14 cellular contexts compared by ENCODE assay signal in the genomic region with DNA sequence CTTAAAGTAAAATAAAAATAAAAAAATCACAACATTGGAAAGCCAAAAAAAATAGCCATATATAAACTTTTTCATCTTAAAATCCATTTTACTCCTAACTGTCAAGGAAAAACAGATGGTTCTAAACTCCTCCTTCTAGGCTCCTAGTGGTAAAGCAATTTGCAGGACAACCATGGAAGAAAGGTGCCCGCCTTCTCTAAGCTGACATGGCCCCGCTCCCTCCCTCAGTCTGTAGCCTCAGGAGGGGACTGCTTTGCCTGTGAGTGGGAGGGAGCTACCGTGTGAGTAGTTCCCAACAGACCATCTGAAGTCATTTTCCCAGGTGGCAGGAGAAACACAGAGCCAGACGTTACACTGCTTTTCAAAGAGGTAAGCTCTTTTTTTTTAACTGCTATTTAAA.
A peak's percentile ranks its signal among the peaks of the same experiment; 100 is the strongest.
DNase-seq lines count a peak whose midpoint lies in the region; ATAC-seq and TF ChIP-seq lines count a peak whose summit lies in the region.
"Had no signal": no experiment of that assay in that cellular context is flagged by ENCODE, and none has a peak within 500 bp of the region (broad histone marks: within the 10 kb centered on the region; RNA-seq: fewer than 3 reads in every experiment).

No MANE protein-coding gene starts in this region.

- no peaks in the 10 kb centered on the region; the same call in 2 of the 3 replicates for H3K36me3 Mint-ChIP-seq in GM23338 (ENCODE audit: low read depth)
- H3K36me3 Mint-ChIP-seq in nephron progenitor cell (ENCODE audit: low read depth), result no peaks in the 10 kb centered on the region
- H3K36me3 Mint-ChIP-seq: CD14-positive monocyte; CD8-positive, alpha-beta T cell had no signal

- H2AFZ ChIP-seq in GM23338 (peak overlapping the region; percentile 21; the same call in 1 of the 2 replicates), OCI-LY7 (ENCODE audit: low read length) (peak overlapping the region; percentile 61)

- DNase-seq in GM23338 (ENCODE audit: low spot score), result no peak
- DNase-seq in OCI-LY7 (ENCODE audit: low spot score), result no peak
- DNase-seq in nephron progenitor cell, result no peak
- DNase-seq in HAP-1 (ENCODE audit: low spot score in 2 of 2), result no peak
- DNase-seq in gastrocnemius medialis, result no peak
- DNase-seq in GM20000 (ENCODE audit: low spot score), result no peak
- DNase-seq: CD8-positive, alpha-beta T cell; COR-L47; DMS153; DMS79 treated with DMSO at 0.1 percent for 48 hours; EL had no signal

- no peaks in the 10 kb centered on the region for H3K9me2 ChIP-seq in GM23338 (ENCODE audit: insufficient read depth)
- no peaks in the 10 kb centered on the region for H3K9me2 ChIP-seq in OCI-LY7 (ENCODE audit: insufficient read depth, low read length)

- TF ChIP-seq POLR2A in gastrocnemius medialis (IDR thresholded peaks at IDR 0.05), result no peak

- H3F3A ChIP-seq in GM23338 (replicated peaks; ENCODE audit: low read depth), result no peaks in the 10 kb centered on the region

- POLR2A ChIA-PET in OCI-LY7 (lab: Charles Lee), result interaction anchor here (0.8 kb wide), 1 partner anchor 46 kb away, joined by 3 read pairs; no protein-coding TSS in a partner anchor

- in situ Hi-C loops in HAP-1 (cut with MboI; ENCODE audit: low sequenced_read_pairs), result loop anchor here (25.0 kb wide), 1 partner anchor 323 kb away; no protein-coding TSS in a partner anchor
- in situ Hi-C loops in gastrocnemius medialis (cut with MboI; ENCODE audit: low sequenced_read_pairs in 4 of 4), result no loop called here

- no peak overlapping the region for H3K4me2 ChIP-seq in GM23338
- H3K4me2 ChIP-seq in OCI-LY7 (ENCODE audit: low read length), result no peak overlapping the region

- H3K4me1 Mint-ChIP-seq in GM23338 (peaks cover 5% of the 10 kb centered on the region; the same call in 2 of the 3 replicates), nephron progenitor cell (peaks cover 18% of the 10 kb centered on the region)
- H3K4me1 Mint-ChIP-seq: B cell, CD14-positive monocyte had no signal

- H3K4me1 ChIP-seq in GM23338 (ENCODE audit: insufficient read depth), result peaks cover 2% of the 10 kb centered on the region
- H3K4me1 ChIP-seq in OCI-LY7 (ENCODE audit: insufficient read depth, low read length, poor library complexity, severe bottlenecking), result peaks cover 8% of the 10 kb centered on the region
- H3K4me1 ChIP-seq in HAP-1, result peaks cover 1% of the 10 kb centered on the region
- H3K4me1 ChIP-seq in gastrocnemius medialis, result no peaks in the 10 kb centered on the region

- no peaks in the 10 kb centered on the region for H3K36me3 ChIP-seq in GM23338 (ENCODE audit: insufficient read depth)
- H3K36me3 ChIP-seq in OCI-LY7 (ENCODE audit: insufficient read depth, low read length), result no peaks in the 10 kb centered on the region
- H3K36me3 ChIP-seq in HAP-1 (replicated peaks), result no peaks in the 10 kb centered on the region
- H3K36me3 ChIP-seq in gastrocnemius medialis, result no peaks in the 10 kb centered on the region

- intact Hi-C loops in OCI-LY7 (cut with micrococcal nuclease; ENCODE audit: unreplicated experiment), result no loop called here
- intact Hi-C loops in gastrocnemius medialis (cut with DNase I; ENCODE audit: low total_unique reads), result no loop called here

- H3K9me3 Mint-ChIP-seq in GM23338, result peaks cover 3% of the 10 kb centered on the region; the same call in 1 of the 3 replicates
- H3K9me3 Mint-ChIP-seq in nephron progenitor cell, result peaks cover 4% of the 10 kb centered on the region

- no peak overlapping the region for H3K27ac ChIP-seq in GM23338 (ENCODE audit: low read depth)
- no peak overlapping the region for H3K27ac ChIP-seq in OCI-LY7 (ENCODE audit: low read depth, low read length, poor library complexity, severe bottlenecking)
- no peak overlapping the region for H3K27ac ChIP-seq in gastrocnemius medialis

- TF ChIP-seq CTCF in GM23338 (conservative IDR thresholded peaks at IDR 0.05; ENCODE audit: low read depth in 2 of 2) (no peak), OCI-LY7 (conservative IDR thresholded peaks at IDR 0.05; ENCODE audit: low read length) (no peak), nephron progenitor cell (IDR thresholded peaks at IDR 0.05) (no peak), gastrocnemius medialis (IDR thresholded peaks at IDR 0.05 in 4 of 5, conservative IDR thresholded peaks at IDR 0.05 in 1 of 5) (no peak), GM20000 (IDR thresholded peaks at IDR 0.05; ENCODE audit: extremely low read depth, missing control alignments) (no peak)

- H3K4me3 Mint-ChIP-seq in GM23338, result no peak overlapping the region
- no peak overlapping the region for H3K4me3 Mint-ChIP-seq in nephron progenitor cell
- H3K4me3 Mint-ChIP-seq: B cell; CD14-positive monocyte; CD8-positive, alpha-beta T cell had no signal

- H3K27me3 ChIP-seq in GM23338 (ENCODE audit: insufficient read depth) (no peaks in the 10 kb centered on the region), HAP-1 (ENCODE audit: low read depth) (no peaks in the 10 kb centered on the region), gastrocnemius medialis (no peaks in the 10 kb centered on the region)

- H4K20me1 ChIP-seq in GM23338 (replicated peaks; ENCODE audit: insufficient read depth) (no peaks in the 10 kb centered on the region), OCI-LY7 (ENCODE audit: insufficient read depth, low read length) (no peaks in the 10 kb centered on the region)

- H3K79me2 ChIP-seq in GM23338 (replicated peaks; ENCODE audit: insufficient read depth) (no peaks in the 10 kb centered on the region), OCI-LY7 (ENCODE audit: insufficient read depth, low read depth, low read length) (no peaks in the 10 kb centered on the region)

- H3K27ac Mint-ChIP-seq in GM23338 (no peak overlapping the region), nephron progenitor cell (peak overlapping the region; percentile 36)
- H3K27ac Mint-ChIP-seq: B cell; CD14-positive monocyte; CD8-positive, alpha-beta T cell had no signal

- no TSS peak for BruUV-seq in OCI-LY7 (replicated peaks; lab: Mats Ljungman, UMichigan)

- H3K4me3 ChIP-seq in GM23338, result no peak overlapping the region
- no peak overlapping the region for H3K4me3 ChIP-seq in OCI-LY7 (ENCODE audit: low read depth, low read length, poor library complexity, severe bottlenecking)
- H3K4me3 ChIP-seq in HAP-1, result no peak overlapping the region
- no peak overlapping the region for H3K4me3 ChIP-seq in gastrocnemius medialis

- peaks cover 3% of the 10 kb centered on the region for H3K27me3 Mint-ChIP-seq in GM23338 (ENCODE audit: insufficient read depth, low read depth, poor library complexity)
- H3K27me3 Mint-ChIP-seq in nephron progenitor cell (ENCODE audit: low read depth, poor library complexity), result peaks cover 4% of the 10 kb centered on the region
- H3K27me3 Mint-ChIP-seq: B cell had no signal

- CTCF ChIA-PET in OCI-LY7 (lab: Charles Lee; ENCODE audit: unreplicated experiment), result no interaction called here

- ATAC-seq in GM23338, result peak; percentile 53; the same call in 2 of the 3 replicates
- ATAC-seq in gastrocnemius medialis, result no peak
- no peak for ATAC-seq in HG03571 (IDR thresholded peaks at IDR 0.05; ENCODE audit: unreplicated experiment)
- ATAC-seq: CD8-positive, alpha-beta T cell had no signal

- H3K9me3 ChIP-seq in OCI-LY7 (ENCODE audit: low read length) (no peaks in the 10 kb centered on the region), HAP-1 (no peaks in the 10 kb centered on the region), gastrocnemius medialis (no peaks in the 10 kb centered on the region)

TF ChIP-seq in GM23338, 12 proteins besides CTCF, POLR2A, EP300 and RAD21 (continues in another document):
- TF ChIP-seq EZH2phosphoT487 (IDR thresholded peaks at IDR 0.05; ENCODE audit: unreplicated experiment) (no peak), ZNF331 (CRISPR knock-in tag; IDR thresholded peaks at IDR 0.05; ENCODE audit: low read depth) (no peak), JUNB (IDR thresholded peaks at IDR 0.05; ENCODE audit: unreplicated experiment) (no peak), ZNF114 (CRISPR knock-in tag; IDR thresholded peaks at IDR 0.05) (no peak), POLR2AphosphoS5 (IDR thresholded peaks at IDR 0.05; ENCODE audit: low read depth) (no peak), NANOG (IDR thresholded peaks at IDR 0.05; ENCODE audit: borderline replicate concordance) (no peak), CREB1 (CRISPR knock-in tag; IDR thresholded peaks at IDR 0.05; ENCODE audit: low read depth) (no peak)
- TF ChIP-seq, protein P1, sequence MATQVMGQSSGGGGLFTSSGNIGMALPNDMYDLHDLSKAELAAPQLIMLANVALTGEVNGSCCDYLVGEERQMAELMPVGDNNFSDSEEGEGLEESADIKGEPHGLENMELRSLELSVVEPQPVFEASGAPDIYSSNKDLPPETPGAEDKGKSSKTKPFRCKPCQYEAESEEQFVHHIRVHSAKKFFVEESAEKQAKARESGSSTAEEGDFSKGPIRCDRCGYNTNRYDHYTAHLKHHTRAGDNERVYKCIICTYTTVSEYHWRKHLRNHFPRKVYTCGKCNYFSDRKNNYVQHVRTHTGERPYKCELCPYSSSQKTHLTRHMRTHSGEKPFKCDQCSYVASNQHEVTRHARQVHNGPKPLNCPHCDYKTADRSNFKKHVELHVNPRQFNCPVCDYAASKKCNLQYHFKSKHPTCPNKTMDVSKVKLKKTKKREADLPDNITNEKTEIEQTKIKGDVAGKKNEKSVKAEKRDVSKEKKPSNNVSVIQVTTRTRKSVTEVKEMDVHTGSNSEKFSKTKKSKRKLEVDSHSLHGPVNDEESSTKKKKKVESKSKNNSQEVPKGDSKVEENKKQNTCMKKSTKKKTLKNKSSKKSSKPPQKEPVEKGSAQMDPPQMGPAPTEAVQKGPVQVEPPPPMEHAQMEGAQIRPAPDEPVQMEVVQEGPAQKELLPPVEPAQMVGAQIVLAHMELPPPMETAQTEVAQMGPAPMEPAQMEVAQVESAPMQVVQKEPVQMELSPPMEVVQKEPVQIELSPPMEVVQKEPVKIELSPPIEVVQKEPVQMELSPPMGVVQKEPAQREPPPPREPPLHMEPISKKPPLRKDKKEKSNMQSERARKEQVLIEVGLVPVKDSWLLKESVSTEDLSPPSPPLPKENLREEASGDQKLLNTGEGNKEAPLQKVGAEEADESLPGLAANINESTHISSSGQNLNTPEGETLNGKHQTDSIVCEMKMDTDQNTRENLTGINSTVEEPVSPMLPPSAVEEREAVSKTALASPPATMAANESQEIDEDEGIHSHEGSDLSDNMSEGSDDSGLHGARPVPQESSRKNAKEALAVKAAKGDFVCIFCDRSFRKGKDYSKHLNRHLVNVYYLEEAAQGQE (IDR thresholded peaks at IDR 0.05; ENCODE audit: unreplicated experiment), result no peak
- TF ChIP-seq, protein P2, sequence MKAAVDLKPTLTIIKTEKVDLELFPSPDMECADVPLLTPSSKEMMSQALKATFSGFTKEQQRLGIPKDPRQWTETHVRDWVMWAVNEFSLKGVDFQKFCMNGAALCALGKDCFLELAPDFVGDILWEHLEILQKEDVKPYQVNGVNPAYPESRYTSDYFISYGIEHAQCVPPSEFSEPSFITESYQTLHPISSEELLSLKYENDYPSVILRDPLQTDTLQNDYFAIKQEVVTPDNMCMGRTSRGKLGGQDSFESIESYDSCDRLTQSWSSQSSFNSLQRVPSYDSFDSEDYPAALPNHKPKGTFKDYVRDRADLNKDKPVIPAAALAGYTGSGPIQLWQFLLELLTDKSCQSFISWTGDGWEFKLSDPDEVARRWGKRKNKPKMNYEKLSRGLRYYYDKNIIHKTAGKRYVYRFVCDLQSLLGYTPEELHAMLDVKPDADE (IDR thresholded peaks at IDR 0.05), result no peak
